1 cellular context compared by ENCODE assay signal in the genomic region with DNA sequence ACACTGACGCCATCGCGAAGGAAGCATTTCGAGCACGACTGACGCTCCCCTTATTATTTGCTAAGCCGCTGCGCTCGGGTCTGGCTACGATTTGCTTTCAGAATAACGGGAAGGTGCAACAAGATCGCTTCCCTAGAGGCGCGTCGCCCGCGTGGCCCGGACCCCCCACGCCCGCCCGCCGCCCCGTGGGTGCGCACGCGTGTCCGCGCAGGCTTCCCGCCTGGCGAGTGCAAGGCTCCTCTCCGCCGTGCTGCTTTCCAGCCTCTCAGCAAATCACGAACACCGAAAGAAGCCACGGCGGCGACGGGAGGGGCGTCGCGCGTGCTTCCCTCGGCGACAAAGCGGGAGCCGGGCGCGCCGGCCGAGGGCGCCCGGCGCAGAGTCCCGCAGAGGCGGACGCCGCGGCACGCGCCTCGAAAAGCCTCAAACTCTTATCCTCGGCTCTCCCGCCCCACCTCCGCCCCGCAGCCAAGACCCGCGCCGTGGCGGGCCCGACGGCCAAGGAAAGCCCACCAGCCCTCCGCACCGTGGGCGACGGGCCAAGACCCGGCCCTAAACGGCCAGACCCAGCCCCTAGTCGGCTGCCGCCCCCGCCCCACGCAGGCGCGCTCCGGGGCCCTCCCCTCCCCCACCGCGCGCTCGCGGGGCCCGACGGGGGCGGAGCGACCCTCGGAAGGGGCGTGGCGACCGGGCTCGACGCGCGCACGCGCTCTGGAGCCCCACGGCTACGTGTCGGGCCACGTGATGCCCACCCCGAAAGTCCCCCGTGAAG.
A peak's percentile ranks its signal among the peaks of the same experiment; 100 is the strongest.
TF ChIP-seq lines count a peak whose summit lies in the region.

No MANE protein-coding gene starts in this region.

TF ChIP-seq in K562, 482 proteins besides CTCF, POLR2A, EP300 and RAD21 (continued from another document and continues in another):
- peak; percentile 54; the same call in 1 of the 2 replicates for TF ChIP-seq EP400 (IDR thresholded peaks at IDR 0.05)
- peak; percentile 92 for TF ChIP-seq CBX1 (IDR thresholded peaks at IDR 0.05; ENCODE audit: low read depth)
- peak; percentile 89 for TF ChIP-seq MGA (IDR thresholded peaks at IDR 0.05)
- TF ChIP-seq ZNF551 (CRISPR knock-in tag; IDR thresholded peaks at IDR 0.05), result no peak
- peak; percentile 74 to 85 for TF ChIP-seq NONO (IDR thresholded peaks at IDR 0.05; ENCODE audit: low read depth in 2 of 2, low read length in 1 of 2)
- peak; percentile 93 to 94 for TF ChIP-seq NRF1 (conservative IDR thresholded peaks at IDR 0.05 in 1 of 2, IDR thresholded peaks at IDR 0.05 in 1 of 2)
- TF ChIP-seq MXI1 (IDR thresholded peaks at IDR 0.05; ENCODE audit: low read depth, low read length), result no peak
- peak; percentile 71 for TF ChIP-seq KLF1 (tag; IDR thresholded peaks at IDR 0.05)
- TF ChIP-seq, protein P1, sequence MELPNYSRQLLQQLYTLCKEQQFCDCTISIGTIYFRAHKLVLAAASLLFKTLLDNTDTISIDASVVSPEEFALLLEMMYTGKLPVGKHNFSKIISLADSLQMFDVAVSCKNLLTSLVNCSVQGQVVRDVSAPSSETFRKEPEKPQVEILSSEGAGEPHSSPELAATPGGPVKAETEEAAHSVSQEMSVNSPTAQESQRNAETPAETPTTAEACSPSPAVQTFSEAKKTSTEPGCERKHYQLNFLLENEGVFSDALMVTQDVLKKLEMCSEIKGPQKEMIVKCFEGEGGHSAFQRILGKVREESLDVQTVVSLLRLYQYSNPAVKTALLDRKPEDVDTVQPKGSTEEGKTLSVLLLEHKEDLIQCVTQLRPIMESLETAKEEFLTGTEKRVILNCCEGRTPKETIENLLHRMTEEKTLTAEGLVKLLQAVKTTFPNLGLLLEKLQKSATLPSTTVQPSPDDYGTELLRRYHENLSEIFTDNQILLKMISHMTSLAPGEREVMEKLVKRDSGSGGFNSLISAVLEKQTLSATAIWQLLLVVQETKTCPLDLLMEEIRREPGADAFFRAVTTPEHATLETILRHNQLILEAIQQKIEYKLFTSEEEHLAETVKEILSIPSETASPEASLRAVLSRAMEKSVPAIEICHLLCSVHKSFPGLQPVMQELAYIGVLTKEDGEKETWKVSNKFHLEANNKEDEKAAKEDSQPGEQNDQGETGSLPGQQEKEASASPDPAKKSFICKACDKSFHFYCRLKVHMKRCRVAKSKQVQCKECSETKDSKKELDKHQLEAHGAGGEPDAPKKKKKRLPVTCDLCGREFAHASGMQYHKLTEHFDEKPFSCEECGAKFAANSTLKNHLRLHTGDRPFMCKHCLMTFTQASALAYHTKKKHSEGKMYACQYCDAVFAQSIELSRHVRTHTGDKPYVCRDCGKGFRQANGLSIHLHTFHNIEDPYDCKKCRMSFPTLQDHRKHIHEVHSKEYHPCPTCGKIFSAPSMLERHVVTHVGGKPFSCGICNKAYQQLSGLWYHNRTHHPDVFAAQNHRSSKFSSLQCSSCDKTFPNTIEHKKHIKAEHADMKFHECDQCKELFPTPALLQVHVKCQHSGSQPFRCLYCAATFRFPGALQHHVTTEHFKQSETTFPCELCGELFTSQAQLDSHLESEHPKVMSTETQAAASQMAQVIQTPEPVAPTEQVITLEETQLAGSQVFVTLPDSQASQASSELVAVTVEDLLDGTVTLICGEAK (IDR thresholded peaks at IDR 0.05), result 0 out of 2 replicates have a peak, but pooled peaks have one; percentile 42
- TF ChIP-seq, protein P1 (CRISPR knock-in tag; IDR thresholded peaks at IDR 0.05), result no peak
- TF ChIP-seq TRIM24 (IDR thresholded peaks at IDR 0.05), result peak in 1 of 2 experiments; percentile 25; a peak in 1 of 4 replicates
- no peak; the same call in none of the 2 replicates for TF ChIP-seq ZNF511 (CRISPR knock-in tag; IDR thresholded peaks at IDR 0.05)
- no peak for TF ChIP-seq XRCC5 (IDR thresholded peaks at IDR 0.05; ENCODE audit: low read depth, low read length)
- TF ChIP-seq PCBP1 (IDR thresholded peaks at IDR 0.05; ENCODE audit: low read depth, low read length, poor library complexity, severe bottlenecking), result peak; percentile 61
- TF ChIP-seq ZNF766 (CRISPR knock-in tag; conservative IDR thresholded peaks at IDR 0.05), result peak; percentile 89
- TF ChIP-seq YBX1 (IDR thresholded peaks at IDR 0.05), result no peak
- TF ChIP-seq, protein P2, sequence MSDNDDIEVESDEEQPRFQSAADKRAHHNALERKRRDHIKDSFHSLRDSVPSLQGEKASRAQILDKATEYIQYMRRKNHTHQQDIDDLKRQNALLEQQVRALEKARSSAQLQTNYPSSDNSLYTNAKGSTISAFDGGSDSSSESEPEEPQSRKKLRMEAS (CRISPR knock-in tag; IDR thresholded peaks at IDR 0.05), result peak; percentile 77
- TF ChIP-seq, protein P3, sequence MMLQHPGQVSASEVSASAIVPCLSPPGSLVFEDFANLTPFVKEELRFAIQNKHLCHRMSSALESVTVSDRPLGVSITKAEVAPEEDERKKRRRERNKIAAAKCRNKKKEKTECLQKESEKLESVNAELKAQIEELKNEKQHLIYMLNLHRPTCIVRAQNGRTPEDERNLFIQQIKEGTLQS (IDR thresholded peaks at IDR 0.05), result no peak
- TF ChIP-seq, protein P3 (CRISPR knock-in tag; conservative IDR thresholded peaks at IDR 0.05), result no peak
- no peak for TF ChIP-seq ZNF311 (CRISPR knock-in tag; IDR thresholded peaks at IDR 0.05)
- TF ChIP-seq POLR2AphosphoS5 (IDR thresholded peaks at IDR 0.05; ENCODE audit: control insufficient read depth, insufficient read depth, low read depth, low read length), result peak; percentile 75; the same call in 1 of the 2 replicates
- peak; percentile 91 for TF ChIP-seq RAD51 (IDR thresholded peaks at IDR 0.05; ENCODE audit: borderline replicate concordance, low read depth)
- peak; percentile 39 for TF ChIP-seq TBP (optimal IDR thresholded peaks at IDR 0.05; ENCODE audit: low read depth, low read length)
- TF ChIP-seq ZNF699 (CRISPR knock-in tag; IDR thresholded peaks at IDR 0.05; ENCODE audit: insufficient replicate concordance), result no peak
- TF ChIP-seq RB1 (IDR thresholded peaks at IDR 0.05; ENCODE audit: low read depth), result peak; percentile 85; the same call in 1 of the 2 replicates
- no peak for TF ChIP-seq FOXJ3 (CRISPR knock-in tag; IDR thresholded peaks at IDR 0.05)
- TF ChIP-seq ETV5 (CRISPR knock-in tag; IDR thresholded peaks at IDR 0.05; ENCODE audit: low read depth), result no peak; the same call in 1 of the 2 replicates
- TF ChIP-seq ESRRA (IDR thresholded peaks at IDR 0.05; ENCODE audit: borderline replicate concordance, low read depth), result 0 out of 2 replicates have a peak, but pooled peaks have one; percentile 39
- no peak for TF ChIP-seq PHTF2 (CRISPR knock-in tag; IDR thresholded peaks at IDR 0.05)
- TF ChIP-seq FOXA3 (CRISPR knock-in tag; conservative IDR thresholded peaks at IDR 0.05 in 1 of 2, IDR thresholded peaks at IDR 0.05 in 1 of 2), result no peak
- peak; percentile 16; the same call in 1 of the 2 replicates for TF ChIP-seq RBM34 (IDR thresholded peaks at IDR 0.05; ENCODE audit: borderline replicate concordance, insufficient read depth, low read length)
- peak; percentile 66 for TF ChIP-seq ZNF263 (CRISPR knock-in tag; IDR thresholded peaks at IDR 0.05; ENCODE audit: borderline replicate concordance)
- no peak for TF ChIP-seq SIRT6 (IDR thresholded peaks at IDR 0.05; ENCODE audit: low read depth, low read length)
- 0 out of 2 replicates have a peak, but pooled peaks have one; percentile 39 for TF ChIP-seq CEBPG (CRISPR knock-in tag; IDR thresholded peaks at IDR 0.05)
- TF ChIP-seq CEBPG (tag; conservative IDR thresholded peaks at IDR 0.05 in 1 of 2, IDR thresholded peaks at IDR 0.05 in 1 of 2), result no peak; a peak in 1 of 4 replicates
